Comparison of ENCODE assay signal across 23 cellular contexts in the genomic region with DNA sequence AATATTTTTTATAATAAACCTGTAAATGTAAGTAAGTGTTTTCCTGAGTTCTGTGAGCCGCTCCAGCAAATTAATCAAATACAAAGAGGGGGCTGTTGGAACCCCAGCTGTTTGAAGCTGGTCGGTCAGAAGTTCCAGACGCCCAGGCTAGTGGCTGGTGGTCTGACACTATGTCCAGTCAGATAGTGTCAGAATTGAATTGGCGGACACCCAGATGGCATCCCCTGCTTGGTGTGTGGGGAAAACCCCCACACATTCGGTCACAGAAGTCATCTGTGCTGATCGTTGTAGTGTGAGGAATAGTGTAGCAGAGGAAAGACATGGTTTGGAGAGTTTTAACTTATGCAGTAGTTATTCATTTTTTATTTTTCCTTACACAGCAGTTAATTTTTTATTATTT.
"Had no signal": no experiment of that assay in that cellular context is flagged by ENCODE, and none has a peak within 500 bp of the region (broad histone marks: within the 10 kb centered on the region; RNA-seq: fewer than 3 reads in every experiment).

No MANE protein-coding gene starts in this region.

- H3K9me3 Mint-ChIP-seq: activated CD4-positive, alpha-beta T cell treated with anti-CD3 and anti-CD28 coated beads, Interleukin-2, amount 10 ng/mL, durations not matched to agents 7 days and 5 days; activated naive CD4-positive, alpha-beta T cell treated with anti-CD3 and anti-CD28 coated beads, Interleukin-2, amount 50 U/mL, for 24 hours; dendritic cell treated with granulocyte-macrophage colony-stimulating factor and Interleukin-4, amounts not matched to agents 40 ng/mL and 50 ng/mL, for 4 days; immature natural killer cell; naive thymus-derived CD8-positive, alpha-beta T cell; stimulated activated naive CD8-positive, alpha-beta T cell treated with anti-CD3 and anti-CD28 coated beads, Interleukin-15, Interleukin-2, amounts not matched to agents 100 ng/mL and 50 ng/mL, for 24 hours had no signal

- DNase-seq: activated CD4-positive, alpha-beta T cell treated with anti-CD3 and anti-CD28 coated beads, Interleukin-2, amount 10 ng/mL, durations not matched to agents 7 days and 5 days; activated CD8-positive, alpha-beta T cell treated with anti-CD3 and anti-CD28 coated beads, Interleukin-2, amount 10 ng/mL, durations not matched to agents 7 days and 5 days; activated gamma-delta T cell treated with Interleukin-2 at 50 U/mL for 16 hours; activated T-cell treated with anti-CD3 and anti-CD28 coated beads, Interleukin-2, amount 50 U/mL, for 1 hour; anterior cingulate cortex; effector CD4-positive, alpha-beta T cell; foreskin fibroblast; immature natural killer cell; kidney glomerular epithelial cell; left ventricle myocardium inferior; naive thymus-derived CD8-positive, alpha-beta T cell; psoas muscle; stimulated activated CD4-positive, alpha-beta T cell treated with anti-CD3 and anti-CD28 coated beads, Interleukin-1b, Interleukin-23, amount 100 ng/mL, for 48 hours; substantia nigra; T-helper 17 cell; thyroid gland had no signal

- ATAC-seq: activated CD4-positive, CD25-positive, alpha-beta regulatory T cell treated with anti-CD3 and anti-CD28 coated beads, Interleukin-2, amount 50 U/mL, for 24 hours; activated CD8-positive, alpha-beta T cell treated with anti-CD3 and anti-CD28 coated beads, Interleukin-2, amount 10 ng/mL, durations not matched to agents 7 days and 5 days; naive thymus-derived CD8-positive, alpha-beta T cell; psoas muscle; T-helper 17 cell had no signal

- H3K27ac ChIP-seq: left ventricle myocardium inferior, psoas muscle, right atrium auricular region had no signal

- H3K4me1 ChIP-seq: left ventricle myocardium inferior, psoas muscle, right atrium auricular region had no signal

- H3K9me3 ChIP-seq: left ventricle myocardium inferior, psoas muscle, right atrium auricular region, thyroid gland had no signal

- H3K27me3 Mint-ChIP-seq: activated CD4-positive, alpha-beta T cell treated with anti-CD3 and anti-CD28 coated beads, Interleukin-2, amount 10 ng/mL, durations not matched to agents 7 days and 5 days; activated naive CD4-positive, alpha-beta T cell treated with anti-CD3 and anti-CD28 coated beads, Interleukin-2, amount 50 U/mL, for 24 hours; brain; dendritic cell treated with granulocyte-macrophage colony-stimulating factor and Interleukin-4, amounts not matched to agents 40 ng/mL and 50 ng/mL, for 4 days; naive thymus-derived CD8-positive, alpha-beta T cell; stimulated activated naive CD8-positive, alpha-beta T cell treated with anti-CD3 and anti-CD28 coated beads, Interleukin-15, Interleukin-2, amounts not matched to agents 100 ng/mL and 50 ng/mL, for 24 hours; T-helper 17 cell had no signal

- H3K27me3 ChIP-seq: right atrium auricular region, thyroid gland had no signal

- H3K4me1 Mint-ChIP-seq: activated CD4-positive, alpha-beta T cell treated with anti-CD3 and anti-CD28 coated beads, Interleukin-2, amount 10 ng/mL, durations not matched to agents 7 days and 5 days had no signal

- H3K27ac Mint-ChIP-seq: activated CD4-positive, alpha-beta T cell treated with anti-CD3 and anti-CD28 coated beads, Interleukin-2, amount 10 ng/mL, durations not matched to agents 7 days and 5 days; activated CD8-positive, alpha-beta T cell treated with anti-CD3 and anti-CD28 coated beads, Interleukin-2, amount 10 ng/mL, durations not matched to agents 7 days and 5 days; activated naive CD4-positive, alpha-beta T cell treated with anti-CD3 and anti-CD28 coated beads, Interleukin-2, amount 50 U/mL, for 24 hours; dendritic cell treated with granulocyte-macrophage colony-stimulating factor and Interleukin-4, amounts not matched to agents 40 ng/mL and 50 ng/mL, for 4 days; mesothelial cell of epicardium; stimulated activated naive CD8-positive, alpha-beta T cell treated with anti-CD3 and anti-CD28 coated beads, Interleukin-15, Interleukin-2, amounts not matched to agents 100 ng/mL and 50 ng/mL, for 24 hours; T-helper 17 cell had no signal

- H3K4me3 ChIP-seq: left ventricle myocardium inferior, psoas muscle, right atrium auricular region, thyroid gland had no signal

- H3K36me3 ChIP-seq: thyroid gland had no signal

- H3K4me3 Mint-ChIP-seq: activated CD4-positive, alpha-beta T cell treated with anti-CD3 and anti-CD28 coated beads, Interleukin-2, amount 10 ng/mL, durations not matched to agents 7 days and 5 days; activated CD8-positive, alpha-beta T cell treated with anti-CD3 and anti-CD28 coated beads, Interleukin-2, amount 10 ng/mL, durations not matched to agents 7 days and 5 days; activated naive CD4-positive, alpha-beta T cell treated with anti-CD3 and anti-CD28 coated beads, Interleukin-2, amount 50 U/mL, for 24 hours; brain; dendritic cell treated with granulocyte-macrophage colony-stimulating factor and Interleukin-4, amounts not matched to agents 40 ng/mL and 50 ng/mL, for 4 days; immature natural killer cell; mesothelial cell of epicardium; naive thymus-derived CD8-positive, alpha-beta T cell; stimulated activated naive CD8-positive, alpha-beta T cell treated with anti-CD3 and anti-CD28 coated beads, Interleukin-15, Interleukin-2, amounts not matched to agents 100 ng/mL and 50 ng/mL, for 24 hours; T-helper 17 cell had no signal
